Comparison of ENCODE assay signal across 8 cellular contexts in genomic region chr1:45685308-45686080, GRCh38.
A peak's percentile ranks its signal among the peaks of the same experiment; 100 is the strongest.
DNase-seq lines count a peak whose midpoint lies in the region; ATAC-seq and TF ChIP-seq lines count a peak whose summit lies in the region.

No MANE protein-coding gene starts in this region.

- H2AFZ ChIP-seq in ACC112 (ENCODE audit: low read length, unreplicated experiment): peak overlapping the region; percentile 95

- H3K4me1 ChIP-seq in ACC112 (ENCODE audit: control insufficient read depth, insufficient read depth, low read length, unreplicated experiment) (peaks cover 28% of the 10 kb centered on the region), HAP-1 (peaks cover 29% of the 10 kb centered on the region)

- H3K9me3 ChIP-seq in HAP-1: no peaks in the 10 kb centered on the region
- no peaks in the 10 kb centered on the region for H3K9me3 ChIP-seq in WERI-Rb-1 (ENCODE audit: severe bottlenecking)

- peak in 1 of 2 experiments; percentile 21 for DNase-seq in HAP-1 (ENCODE audit: low spot score in 2 of 2)
- no peak for DNase-seq in WERI-Rb-1
- peak; percentile 12 for DNase-seq in glomerular visceral epithelial cell (ENCODE audit: extremely low spot score)
- DNase-seq in skeletal muscle cell (ENCODE audit: low read depth): no peak

- TF ChIP-seq CTCF in WERI-Rb-1 (IDR thresholded peaks at IDR 0.05; ENCODE audit: low read depth, low read length): no peak

- no peaks in the 10 kb centered on the region for H3K27me3 ChIP-seq in ACC112 (ENCODE audit: insufficient read depth, low read length)
- H3K27me3 ChIP-seq in HAP-1 (ENCODE audit: low read depth): no peaks in the 10 kb centered on the region
- no peaks in the 10 kb centered on the region for H3K27me3 ChIP-seq in WERI-Rb-1 (ENCODE audit: insufficient read depth, low read depth, severe bottlenecking)

- ATAC-seq in GM19455 (IDR thresholded peaks at IDR 0.05; ENCODE audit: unreplicated experiment) (no peak), HG03135 (IDR thresholded peaks at IDR 0.05; ENCODE audit: unreplicated experiment) (no peak), GM18858 (IDR thresholded peaks at IDR 0.05; ENCODE audit: unreplicated experiment) (no peak)

- H3K4me3 ChIP-seq in ACC112 (ENCODE audit: low read depth, low read length): peak overlapping the region; percentile 99
- peak overlapping the region; percentile 97 for H3K4me3 ChIP-seq in HAP-1
- H3K4me3 ChIP-seq in WERI-Rb-1 (ENCODE audit: low read depth, low read length): peak overlapping the region; percentile 66
- peak overlapping the region; percentile 99 for H3K4me3 ChIP-seq in skeletal muscle cell (ENCODE audit: low read depth, low read length)

- peak overlapping the region; percentile 71 for H3K27ac ChIP-seq in ACC112 (ENCODE audit: low read depth, low read length)
- peak overlapping the region; percentile 95 for H3K27ac ChIP-seq in WERI-Rb-1

- peaks cover 84% of the 10 kb centered on the region for H3K79me2 ChIP-seq in ACC112 (ENCODE audit: control insufficient read depth, insufficient read depth, low read length, unreplicated experiment)

- H3K36me3 ChIP-seq in ACC112 (ENCODE audit: insufficient read depth, low read length) (no peaks in the 10 kb centered on the region), HAP-1 (replicated peaks) (peaks cover 8% of the 10 kb centered on the region; the same call in 1 of the 2 replicates), WERI-Rb-1 (peaks cover 3% of the 10 kb centered on the region; the same call in 1 of the 2 replicates)

- in situ Hi-C loops in HAP-1 (cut with MboI; ENCODE audit: low sequenced_read_pairs): no loop called here
